14 cellular contexts compared by ENCODE assay signal in genomic region chrX:128698528-128698927, GRCh38.
"Had no signal": no experiment of that assay in that cellular context is flagged by ENCODE, and none has a peak within 500 bp of the region (broad histone marks: within the 10 kb centered on the region; RNA-seq: fewer than 3 reads in every experiment).

No MANE protein-coding gene starts in this region.

- ATAC-seq: left lobe of liver; naive thymus-derived CD8-positive, alpha-beta T cell; stimulated activated naive B cell treated with anti-CD40 and anti-IgM and Interleukin-4, amounts not matched to agents 10 μg/mL and 1 μg/mL and 100 μg/mL, for 72 hours had no signal

- H3K4me1 ChIP-seq: tibial artery had no signal

- H3K27ac Mint-ChIP-seq: activated CD4-positive, alpha-beta T cell treated with anti-CD3 and anti-CD28 coated beads, Interleukin-2, amount 10 ng/mL, durations not matched to agents 7 days and 5 days; naive thymus-derived CD8-positive, alpha-beta T cell; stimulated activated naive B cell treated with anti-CD40 and anti-IgM and Interleukin-4, amounts not matched to agents 10 μg/mL and 1 μg/mL and 100 μg/mL, for 72 hours had no signal

- H3K27ac ChIP-seq: dorsolateral prefrontal cortex, hepatocyte, neutrophil, tibial artery had no signal

- H3K36me3 Mint-ChIP-seq: naive thymus-derived CD8-positive, alpha-beta T cell; stimulated activated naive B cell treated with anti-CD40 and anti-IgM and Interleukin-4, amounts not matched to agents 10 μg/mL and 1 μg/mL and 100 μg/mL, for 72 hours had no signal

- H3K36me3 ChIP-seq: neutrophil, tibial artery had no signal

- H3K9me3 Mint-ChIP-seq: activated CD4-positive, alpha-beta T cell treated with anti-CD3 and anti-CD28 coated beads, Interleukin-2, amount 10 ng/mL, durations not matched to agents 7 days and 5 days; naive thymus-derived CD8-positive, alpha-beta T cell had no signal

- H3K4me2 ChIP-seq: hepatocyte had no signal

- H3K9me3 ChIP-seq: neutrophil, tibial artery had no signal

- H3K4me3 ChIP-seq: dorsolateral prefrontal cortex, hepatocyte, tibial artery had no signal

- H2AFZ ChIP-seq: hepatocyte had no signal

- DNase-seq: activated CD4-positive, alpha-beta T cell treated with anti-CD3 and anti-CD28 coated beads, Interleukin-2, amount 10 ng/mL, durations not matched to agents 7 days and 5 days; activated naive CD4-positive, alpha-beta T cell; aorta; dorsolateral prefrontal cortex; mammary epithelial cell; naive thymus-derived CD8-positive, alpha-beta T cell; posterior cingulate gyrus; retina; stimulated activated CD4-positive, alpha-beta T cell treated with anti-CD3 and anti-CD28 coated beads, Interleukin-2, amount 100 ng/mL, for 48 hours; stimulated activated naive B cell treated with anti-CD40 and anti-IgM and Interleukin-4, amounts not matched to agents 10 μg/mL and 1 μg/mL and 100 μg/mL, for 72 hours; tibial artery had no signal

- H3K27me3 ChIP-seq: hepatocyte, neutrophil, tibial artery had no signal
